ENCODE assay signal across 17 cellular contexts in the genomic region with DNA sequence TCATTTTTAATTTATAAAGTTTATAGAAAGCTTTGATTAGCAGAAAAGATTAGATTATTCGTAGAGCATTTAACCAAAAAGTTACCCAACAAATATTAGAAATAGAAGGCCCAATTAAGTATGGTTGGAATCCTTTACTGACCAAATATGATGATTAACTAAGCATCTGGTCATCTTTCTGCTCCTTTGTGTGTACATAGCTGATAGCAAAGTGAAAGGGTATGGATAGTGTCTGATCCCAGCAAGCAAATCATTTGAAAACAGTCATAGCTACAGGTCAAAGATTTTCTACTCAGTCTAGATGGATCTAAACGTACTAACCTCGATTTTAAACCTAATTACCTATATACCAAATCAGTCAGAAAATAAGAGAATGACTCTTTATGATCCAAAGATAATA. TPM values are rescaled to one million over a fixed set of nuclear protein-coding genes. Genes with fewer than 3 reads are reported as not detected.
A peak's percentile ranks its signal among the peaks of the same experiment; 100 is the strongest.
DNase-seq lines count a peak whose midpoint lies in the region; FAIRE-seq and TF ChIP-seq lines count a peak whose summit lies in the region.
"Had no signal": no experiment of that assay in that cellular context is flagged by ENCODE, and none has a peak within 500 bp of the region (broad histone marks: within the 10 kb centered on the region; RNA-seq: fewer than 3 reads in every experiment).

No MANE protein-coding gene starts in this region.

- peak; percentile 51 for FAIRE-seq in islet of Langerhans (lab: Jason Lieb, UNC)
- FAIRE-seq: H1, HepG2, HTR-8/SVneo had no signal

- H3K9ac ChIP-seq in rectal smooth muscle tissue (ENCODE audit: low read length) = no peak overlapping the region

- H3K36me3 ChIP-seq in BE2C = peaks cover 4% of the 10 kb centered on the region
- no peaks in the 10 kb centered on the region for H3K36me3 ChIP-seq in rectal smooth muscle tissue (ENCODE audit: control insufficient read depth, insufficient read depth, low read length)
- no peaks in the 10 kb centered on the region for H3K36me3 ChIP-seq in esophagus squamous epithelium
- H3K36me3 ChIP-seq: HAP-1 had no signal

- DNase-seq in BE2C (no peak), NCI-H69 (lab: John Stamatoyannopoulos, UW) (peak; percentile 3), DMS 273 treated with DMSO at 0.1 percent for 48 hours (lab: John Stamatoyannopoulos, UW) (no peak), esophagus squamous epithelium (lab: John Stamatoyannopoulos, UW) (no peak), NAMALWA (ENCODE audit: low spot score) (no peak)
- DNase-seq: 8988T; ACHN; C1 segment of cervical spinal cord; CD4-positive, alpha-beta T cell; DMS153; GF-D8 had no signal

- 93 to 94% methylated on average over 3 of the region's 3 CpGs for WGBS in esophagus squamous epithelium, 2 donors

- no peak for TF ChIP-seq POLR2A in esophagus squamous epithelium (IDR thresholded peaks at IDR 0.05)

- no peaks in the 10 kb centered on the region for H3K27me3 ChIP-seq in BE2C
- H3K27me3 ChIP-seq in rectal smooth muscle tissue (ENCODE audit: control insufficient read depth, insufficient read depth, low read length) = no peaks in the 10 kb centered on the region
- no peaks in the 10 kb centered on the region for H3K27me3 ChIP-seq in esophagus squamous epithelium

- peaks cover 46% of the 10 kb centered on the region for H3K4me1 ChIP-seq in BE2C
- H3K4me1 ChIP-seq in rectal smooth muscle tissue (ENCODE audit: control insufficient read depth, insufficient read depth, low read length) = peaks cover 25% of the 10 kb centered on the region
- no peaks in the 10 kb centered on the region for H3K4me1 ChIP-seq in esophagus squamous epithelium

- H3K27ac ChIP-seq in rectal smooth muscle tissue (ENCODE audit: low read depth, low read length) = peak overlapping the region; percentile 51
- no peak overlapping the region for H3K27ac ChIP-seq in esophagus squamous epithelium

- H3K9me3 ChIP-seq in BE2C (no peaks in the 10 kb centered on the region), esophagus squamous epithelium (no peaks in the 10 kb centered on the region)
- H3K9me3 ChIP-seq: HAP-1 had no signal

- TF ChIP-seq CTCF in BE2C (IDR thresholded peaks at IDR 0.05; ENCODE audit: low read depth, low read length) (no peak), esophagus squamous epithelium (IDR thresholded peaks at IDR 0.05) (no peak)

- intact Hi-C loops in esophagus squamous epithelium (cut with DNase I) = no loop called here

- H3K4me3 ChIP-seq in BE2C (ENCODE audit: low read depth, low read length) (peak overlapping the region; percentile 34), rectal smooth muscle tissue (ENCODE audit: low read length) (no peak overlapping the region), esophagus squamous epithelium (no peak overlapping the region)
- H3K4me3 ChIP-seq: HAP-1 had no signal

RNA-seq across cellular contexts. Expression of gene MAB21L2, which starts 7.3 kb away (rescaled TPM):
- 167 TPM for polyA plus RNA-seq in BE2C (2012; ENCODE audit: insufficient read depth, insufficient read length, low read depth)
- 1 to 10 TPM in 1 of 4 donors, under 1 TPM in 3; 0.23 to 3.1 (median 0.73) TPM for total RNA-seq in esophagus squamous epithelium
- total RNA-seq: CD4-positive, alpha-beta T cell; H1; HepG2 had no signal
- polyA plus RNA-seq: HepG2 had no signal
